ENCODE assay signal across 27 cellular contexts in the genomic region with DNA sequence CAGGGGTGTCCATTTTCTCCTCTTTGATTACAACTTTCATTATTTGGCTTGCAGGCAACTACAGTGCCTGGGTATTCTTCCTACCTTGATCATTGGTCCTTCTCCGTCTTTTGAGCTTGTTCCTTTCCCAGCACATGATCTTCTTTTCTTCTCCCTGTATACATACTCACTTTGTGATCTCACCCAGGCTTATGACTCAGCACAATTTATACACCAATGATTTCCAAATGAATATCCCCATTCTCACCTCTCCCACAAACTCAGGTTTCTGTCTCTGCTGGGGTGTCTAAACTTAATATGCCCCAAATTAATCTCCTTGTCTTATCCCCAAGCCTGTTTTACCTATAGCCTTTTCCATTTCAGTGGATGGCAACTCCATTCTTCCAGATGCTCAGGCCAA. TPM values are rescaled to one million over a fixed set of nuclear protein-coding genes. Genes with fewer than 3 reads are reported as not detected.
A peak's percentile ranks its signal among the peaks of the same experiment; 100 is the strongest.
DNase-seq lines count a peak whose midpoint lies in the region; ATAC-seq, FAIRE-seq and TF ChIP-seq lines count a peak whose summit lies in the region.
"Had no signal": no experiment of that assay in that cellular context is flagged by ENCODE, and none has a peak within 500 bp of the region (broad histone marks: within the 10 kb centered on the region; RNA-seq: fewer than 3 reads in every experiment).

No MANE protein-coding gene starts in this region.

- no peak overlapping the region for H3K18ac ChIP-seq in trophoblast cell (ENCODE audit: low read length)

- H3K4me3 ChIP-seq in HepG2 (replicated peaks in 1 of 3; ENCODE audit: insufficient read depth in 1 of 3, low read depth in 2 of 3, low read length in 3 of 3) (no peak overlapping the region), right lobe of liver (no peak overlapping the region), trophoblast cell (ENCODE audit: low read depth, low read length) (no peak overlapping the region)
- H3K4me3 ChIP-seq: BLaER1 treated with 17β-estradiol and CSF1 and Interleukin-3, amounts not matched to agents 10 nM and 100 nM; GM23248; HAP-1; Peyer's patch; SK-N-MC had no signal

- no peak overlapping the region for H3K4me3 Mint-ChIP-seq in activated T-helper 17 cell treated with anti-CD3 and anti-CD28 coated beads, Interleukin-2, amount 50 U/mL, for 72 hours
- H3K4me3 Mint-ChIP-seq: CD4-positive, alpha-beta T cell; HFFc6 had no signal

- H3K79me2 ChIP-seq in HepG2 (ENCODE audit: insufficient read depth, low read length) (no peaks in the 10 kb centered on the region), trophoblast cell (ENCODE audit: control insufficient read depth, insufficient read depth, low read length, poor library complexity) (no peaks in the 10 kb centered on the region)

- ATAC-seq in HepG2 (no peak), right lobe of liver (no peak), foreskin keratinocyte (peak; percentile 27)
- ATAC-seq in activated T-helper 17 cell treated with anti-CD3 and anti-CD28 coated beads, Interleukin-2, amount 50 U/mL, for 72 hours (replicated peaks), result peak; percentile 31

- H3K9ac ChIP-seq in HepG2 (ENCODE audit: insufficient read depth, low read depth, low read length) (no peak overlapping the region), trophoblast cell (ENCODE audit: low read length) (no peak overlapping the region)
- H3K9ac ChIP-seq: BLaER1 treated with 17β-estradiol and CSF1 and Interleukin-3, amounts not matched to agents 10 nM and 100 nM; GM23248 had no signal

- no peak overlapping the region for H4K12ac ChIP-seq in trophoblast cell (ENCODE audit: low read depth, low read length)

- 33% methylated on average over 1 of the region's 1 CpG for WGBS in HepG2 (ENCODE audit: low lambda C conversion rate)
- 69% methylated on average over 1 of the region's 1 CpG for WGBS in right lobe of liver (ENCODE audit: insufficient coverage, low coverage, low lambda C conversion rate, missing lambda C conversion rate)
- WGBS in trophoblast cell (ENCODE audit: extremely low coverage, insufficient coverage, insufficient read length), result no CpG with 5 or more reads among the region's 1 CpG

- H4K8ac ChIP-seq in trophoblast cell (ENCODE audit: low read depth, low read length), result no peak overlapping the region

- TF ChIP-seq EP300 in HepG2 (IDR thresholded peaks at IDR 0.05; ENCODE audit: low read depth in 2 of 2, low read length in 2 of 2) (no peak), HepG2 (CRISPR knock-in tag; IDR thresholded peaks at IDR 0.05; ENCODE audit: borderline replicate concordance) (no peak)

- H2AK5ac ChIP-seq in trophoblast cell (ENCODE audit: low read length), result no peak overlapping the region

- no peak overlapping the region for H3K23ac ChIP-seq in trophoblast cell (ENCODE audit: low read length)

- intact Hi-C loops in HepG2 (cut with micrococcal nuclease; ENCODE audit: unreplicated experiment), result no loop called here
- intact Hi-C loops in right lobe of liver (cut with DNase I), result no loop called here

- CTCF ChIA-PET in HepG2 (lab: Yijun Ruan, JAX; ENCODE audit: low intra/inter-chr PET ratio, low total read pairs), result no interaction called here

- H2AFZ ChIP-seq in HepG2 (ENCODE audit: low read length) (no peak overlapping the region), trophoblast cell (ENCODE audit: insufficient read depth, low read length, poor library complexity) (no peak overlapping the region)
- H2AFZ ChIP-seq: GM23248 had no signal

- H3K4ac ChIP-seq in trophoblast cell (ENCODE audit: low read depth, low read length), result no peak overlapping the region

- no TSS peak for BruUV-seq in HepG2 (replicated peaks; lab: Mats Ljungman, UMichigan)

- no peaks in the 10 kb centered on the region for H3K36me3 ChIP-seq in HepG2 (replicated peaks in 1 of 2; ENCODE audit: control insufficient read depth in 1 of 2, insufficient read depth in 2 of 2, low read length in 2 of 2)
- no peaks in the 10 kb centered on the region for H3K36me3 ChIP-seq in right lobe of liver
- no peaks in the 10 kb centered on the region for H3K36me3 ChIP-seq in trophoblast cell (ENCODE audit: control insufficient read depth in 1 of 2, insufficient read depth in 2 of 2, low read length in 2 of 2)
- H3K36me3 ChIP-seq: BLaER1 treated with 17β-estradiol and CSF1 and Interleukin-3, amounts not matched to agents 10 nM and 100 nM; HAP-1; Peyer's patch had no signal

- no peak for TF ChIP-seq RAD21 in HepG2 (CRISPR knock-in tag; IDR thresholded peaks at IDR 0.05)

- DNase-seq in HepG2 (ENCODE audit: low spot score) (no peak), right lobe of liver (no peak), foreskin keratinocyte (peak; percentile 3 to 37), GDM1 (lab: John Stamatoyannopoulos, UW) (no peak), trophoblast cell (no peak)
- no peak for DNase-seq in stimulated activated CD4-positive, alpha-beta T cell treated with anti-CD3 and anti-CD28 coated beads, Interleukin-4, amount 100 ng/mL, for 24 hours
- DNase-seq: CD4-positive, alpha-beta T cell; COR-L47; DND-41; GM23248; HFFc6; NCI-H1048; NCI-H1417; NCI-H1694 treated with DMSO at 0.1 percent for 48 hours; NCI-H2081; NCI-H2227 treated with DMSO at 0.1 percent for 48 hours; NCI-H526 treated with DMSO at 0.1 percent for 48 hours; Peyer's patch; SIG-M5 had no signal

- no peak overlapping the region for H2BK120ac ChIP-seq in trophoblast cell (ENCODE audit: insufficient read depth, low read length, poor library complexity)

- H3K79me1 ChIP-seq in trophoblast cell (ENCODE audit: low read length), result no peaks in the 10 kb centered on the region

- no peak overlapping the region for H3K14ac ChIP-seq in trophoblast cell (ENCODE audit: low read length)

- H3K27ac ChIP-seq in HepG2 (ENCODE audit: extremely low read length, insufficient read depth, low read length) (no peak overlapping the region), right lobe of liver (no peak overlapping the region), foreskin keratinocyte (no peak overlapping the region), trophoblast cell (ENCODE audit: low read depth, low read length) (no peak overlapping the region)
- H3K27ac ChIP-seq: BLaER1 treated with 17β-estradiol and CSF1 and Interleukin-3, amounts not matched to agents 10 nM and 100 nM; GM23248; Peyer's patch; SK-N-MC had no signal

- no peak for TF ChIP-seq CTCF in HepG2 (CRISPR knock-in tag; IDR thresholded peaks at IDR 0.05)
- TF ChIP-seq CTCF in right lobe of liver (IDR thresholded peaks at IDR 0.05), result no peak
- TF ChIP-seq CTCF in foreskin keratinocyte (conservative IDR thresholded peaks at IDR 0.05), result no peak

- no peak for FAIRE-seq in HepG2 (lab: Jason Lieb, UNC)
- FAIRE-seq: GM18507, HTR-8/SVneo had no signal

- no peak overlapping the region for H4K91ac ChIP-seq in trophoblast cell (ENCODE audit: low read depth, low read length)

- H3K36me3 Mint-ChIP-seq in activated T-helper 17 cell treated with anti-CD3 and anti-CD28 coated beads, Interleukin-2, amount 50 U/mL, for 72 hours (ENCODE audit: low read depth), result peaks cover 1% of the 10 kb centered on the region

- no peak overlapping the region for H2BK5ac ChIP-seq in trophoblast cell (ENCODE audit: low read depth, low read length, poor library complexity)

- H3K9me3 ChIP-seq in HepG2 (ENCODE audit: low read length) (peaks cover 14% of the 10 kb centered on the region), right lobe of liver (no peaks in the 10 kb centered on the region), trophoblast cell (ENCODE audit: insufficient read depth, low read depth, low read length) (no peaks in the 10 kb centered on the region)
- H3K9me3 ChIP-seq: HAP-1, Peyer's patch had no signal

- no peak overlapping the region for H3K4me2 ChIP-seq in HepG2 (ENCODE audit: low read depth, low read length)
- H3K4me2 ChIP-seq in trophoblast cell (ENCODE audit: low read length), result no peak overlapping the region
- H3K4me2 ChIP-seq: BLaER1 treated with 17β-estradiol and CSF1 and Interleukin-3, amounts not matched to agents 10 nM and 100 nM had no signal

- no peak overlapping the region for H3K27ac Mint-ChIP-seq in activated T-helper 17 cell treated with anti-CD3 and anti-CD28 coated beads, Interleukin-2, amount 50 U/mL, for 72 hours
- H3K27ac Mint-ChIP-seq: CD4-positive, alpha-beta T cell; HFFc6 had no signal

- in situ Hi-C loops in HepG2 (cut with HindIII; ENCODE audit: extremely low pct_ligation_motif_present, low pct_unique_long_range_greater_than_20kb), result no loop called here

- TF ChIP-seq POLR2A in HepG2 (IDR thresholded peaks at IDR 0.05; ENCODE audit: insufficient read depth in 1 of 2, low read depth in 2 of 2, low read length in 2 of 2) (no peak), right lobe of liver (IDR thresholded peaks at IDR 0.05) (no peak)

- H3K9me3 Mint-ChIP-seq in activated T-helper 17 cell treated with anti-CD3 and anti-CD28 coated beads, Interleukin-2, amount 50 U/mL, for 72 hours, result peaks cover 14% of the 10 kb centered on the region

- H2BK12ac ChIP-seq in trophoblast cell (ENCODE audit: low read length), result no peak overlapping the region

- POLR2A ChIA-PET in HepG2 (lab: Yijun Ruan, JAX), result no interaction called here

- H3K27me3 ChIP-seq in HepG2 (ENCODE audit: control insufficient read depth in 1 of 2, insufficient read depth in 2 of 2, low read length in 2 of 2) (no peaks in the 10 kb centered on the region), right lobe of liver (no peaks in the 10 kb centered on the region), foreskin keratinocyte (peaks cover 44% of the 10 kb centered on the region), trophoblast cell (ENCODE audit: insufficient read depth, low read length) (no peaks in the 10 kb centered on the region)
- H3K27me3 ChIP-seq: BLaER1 treated with 17β-estradiol and CSF1 and Interleukin-3, amounts not matched to agents 10 nM and 100 nM; Peyer's patch had no signal

- H3K4me1 ChIP-seq in HepG2 (ENCODE audit: insufficient read depth, low read length) (no peaks in the 10 kb centered on the region), right lobe of liver (peaks cover 0 to 19% (median 0%) of the 10 kb centered on the region in 4 donors), foreskin keratinocyte (no peaks in the 10 kb centered on the region), trophoblast cell (ENCODE audit: control insufficient read depth in 1 of 2, insufficient read depth in 2 of 2, low read length in 2 of 2) (no peaks in the 10 kb centered on the region)
- H3K4me1 ChIP-seq: BLaER1 treated with 17β-estradiol and CSF1 and Interleukin-3, amounts not matched to agents 10 nM and 100 nM; HAP-1; Peyer's patch had no signal

- H4K20me1 ChIP-seq in HepG2 (ENCODE audit: insufficient read depth, low read length), result no peaks in the 10 kb centered on the region
- H4K20me1 ChIP-seq: BLaER1 treated with 17β-estradiol and CSF1 and Interleukin-3, amounts not matched to agents 10 nM and 100 nM had no signal

- H3K4me1 Mint-ChIP-seq in activated T-helper 17 cell treated with anti-CD3 and anti-CD28 coated beads, Interleukin-2, amount 50 U/mL, for 72 hours, result no peaks in the 10 kb centered on the region

- peaks cover 44% of the 10 kb centered on the region for H3K27me3 Mint-ChIP-seq in activated T-helper 17 cell treated with anti-CD3 and anti-CD28 coated beads, Interleukin-2, amount 50 U/mL, for 72 hours

RNA-seq across cellular contexts. Expression of a gene that starts 19.5 kb away (rescaled TPM):
- not detected in 2 replicates for total RNA-seq in HepG2 (2016; rRNA removed; fragmentation: Illumina TruSeq; extraction: Trizol)
- total RNA-seq in HepG2 (2016; cell fraction: cytosol; rRNA removed; fragmentation: Illumina TruSeq; extraction: Trizol; ENCODE audit: low read depth), result not detected in 2 replicates
- not detected in 2 replicates for total RNA-seq in HepG2 (2016; cell fraction: insoluble cytoplasmic fraction; rRNA removed; fragmentation: Illumina TruSeq; extraction: Trizol)
- not detected in 2 replicates for total RNA-seq in HepG2 (2016; cell fraction: membrane; rRNA removed; fragmentation: Illumina TruSeq; extraction: Trizol)
- not detected in 2 replicates for total RNA-seq in HepG2 (2016; cell fraction: nucleus; rRNA removed; fragmentation: Illumina TruSeq; extraction: Trizol)
- polyA plus RNA-seq in HepG2 (2011; rRNA removed), result not detected in 2 replicates
- polyA plus RNA-seq in HepG2 (2011; cell fraction: cytosol; rRNA removed), result not detected in 2 replicates
- not detected in 2 replicates for polyA plus RNA-seq in HepG2 (2011; cell fraction: nucleus; rRNA removed)
- polyA plus RNA-seq in HepG2 (2012), result not detected in 2 replicates
- polyA plus RNA-seq in HepG2 (2016; cell fraction: cytosol; fragmentation: Illumina TruSeq; extraction: Trizol; ENCODE audit: low read depth), result not detected in 2 replicates
- not detected in 2 replicates for polyA plus RNA-seq in HepG2 (2016; cell fraction: insoluble cytoplasmic fraction; fragmentation: Illumina TruSeq; extraction: Trizol; ENCODE audit: low read depth)
- not detected in 2 replicates for polyA plus RNA-seq in HepG2 (2016; cell fraction: membrane; fragmentation: Illumina TruSeq; extraction: Trizol; ENCODE audit: low read depth)
- not detected in 2 replicates for polyA plus RNA-seq in HepG2 (2016; cell fraction: nucleus; fragmentation: Illumina TruSeq; extraction: Trizol; ENCODE audit: insufficient read depth, low read depth)
- polyA minus RNA-seq in HepG2 (2011; rRNA and poly(A)+ RNA removed; ENCODE audit: low replicate concordance), result 0.05 TPM in 1 of 2 replicates, not detected in the other
- polyA minus RNA-seq in HepG2 (2011; cell fraction: cytosol; rRNA and poly(A)+ RNA removed), result not detected in 2 replicates
- polyA minus RNA-seq in HepG2 (2011; cell fraction: nucleus; rRNA and poly(A)+ RNA removed), result not detected in 2 replicates
- under 1 TPM in 4 of 6 experiments, not detected in 2; 0.02 to 0.19 (median 0.12) TPM for total RNA-seq in right lobe of liver
- not detected for total RNA-seq in activated T-helper 17 cell treated with anti-CD3 and anti-CD28 coated beads, Interleukin-2, amount 50 U/mL, for 72 hours
- not detected in 2 replicates for total RNA-seq in foreskin keratinocyte
- polyA plus RNA-seq in foreskin keratinocyte, result not detected in 2 replicates
- polyA plus RNA-seq in trophoblast cell (2013), result not detected in 2 replicates
- total RNA-seq: A172; CD4-positive, alpha-beta T cell; GM23248; Peyer's patch had no signal
- polyA plus RNA-seq: AG04450, GM23248 had no signal

Comparison
In these comparisons a context has a peak if more than half of its experiments do, and no peak if none do; other contexts are left out.
1. ATAC-seq: peak in activated T-helper 17 cell treated with anti-CD3 and anti-CD28 coated beads, Interleukin-2, amount 50 U/mL, for 72 hours (single experiment) and foreskin keratinocyte (single experiment); none in HepG2 (single experiment) and right lobe of liver (0 of 4).
2. DNase-seq: peak in foreskin keratinocyte (2 of 2); none in HepG2 (single experiment), right lobe of liver (0 of 3), GDM1 (single experiment), stimulated activated CD4-positive, alpha-beta T cell treated with anti-CD3 and anti-CD28 coated beads, Interleukin-4, amount 100 ng/mL, for 24 hours (single experiment) and trophoblast cell (0 of 2).